In genomic region chr11:39724404-39724803, GRCh38 we compare ENCODE assay signal across 23 cellular contexts.
DNase-seq lines count a peak whose midpoint lies in the region; ATAC-seq and TF ChIP-seq lines count a peak whose summit lies in the region.
"Had no signal": no experiment of that assay in that cellular context is flagged by ENCODE, and none has a peak within 500 bp of the region (broad histone marks: within the 10 kb centered on the region; RNA-seq: fewer than 3 reads in every experiment).

No MANE protein-coding gene starts in this region.

- no peaks in the 10 kb centered on the region for H3K4me1 ChIP-seq in tibial artery
- H3K4me1 ChIP-seq: psoas muscle, upper lobe of right lung had no signal

- no peaks in the 10 kb centered on the region for H3K36me3 ChIP-seq in tibial artery
- H3K36me3 ChIP-seq: upper lobe of right lung had no signal

- POLR2A ChIA-PET in RWPE1 (lab: Yijun Ruan, JAX; ENCODE audit: low non-redundant PET), result no interaction called here

- DNase-seq in ELR (ENCODE audit: low read depth) (peak; percentile 11), HPDE6-E6E7 (ENCODE audit: extremely low spot score) (peak; percentile 1), RWPE1 (ENCODE audit: low spot score) (peak; percentile 4), left lobe of liver (ENCODE audit: low spot score) (no peak), tibial artery (no peak), GF-D8 (lab: John Stamatoyannopoulos, UW) (no peak), EL (no peak)
- DNase-seq: activated CD4-positive, alpha-beta T cell treated with anti-CD3 and anti-CD28 coated beads, Interleukin-2, amount 50 U/mL, for 48 hours; activated naive CD4-positive, alpha-beta T cell treated with Interleukin-2 at 50 U/mL for 16 hours; activated T-cell treated with anti-CD3 and anti-CD28 coated beads for 4 hours; caudate nucleus; COR-L47; Karpas-422; left colon; NCI-H1417; NCI-H2171 treated with DMSO at 0.1 percent for 48 hours; psoas muscle; small intestine; stimulated activated CD4-positive, alpha-beta T cell treated with anti-CD3 and anti-CD28 coated beads, Interleukin-4, amount 100 ng/mL, for 24 hours; T-helper 1 cell; upper lobe of right lung had no signal

- TF ChIP-seq CTCF in RWPE1 (conservative IDR thresholded peaks at IDR 0.05; ENCODE audit: low read depth), result 0 out of 2 replicates have a peak, but pooled peaks have one; percentile 19
- no peak for TF ChIP-seq CTCF in tibial artery (IDR thresholded peaks at IDR 0.05)

- no peaks in the 10 kb centered on the region for H3K27me3 ChIP-seq in tibial artery
- H3K27me3 ChIP-seq: upper lobe of right lung had no signal

- H3K9me3 ChIP-seq in tibial artery, result no peaks in the 10 kb centered on the region
- H3K9me3 ChIP-seq: psoas muscle, upper lobe of right lung had no signal

- CTCF ChIA-PET in RWPE1 (lab: Yijun Ruan, JAX), result interaction anchor here (0.6 to 0.7 kb wide), 3 partner anchors 83 to 1172 kb away, joined by 3 to 6 read pairs (median 3); no protein-coding TSS in a partner anchor

- H3K4me3 ChIP-seq in tibial artery, result no peak overlapping the region
- H3K4me3 ChIP-seq: psoas muscle, upper lobe of right lung had no signal

- ATAC-seq in left lobe of liver (peak; percentile 67), HG03378 (IDR thresholded peaks at IDR 0.05; ENCODE audit: unreplicated experiment) (no peak)
- ATAC-seq: esophagus mucosa, left colon, psoas muscle, upper lobe of right lung had no signal

- intact Hi-C loops in tibial artery (cut with DNase I; ENCODE audit: low total_unique reads), result no loop called here

- H3K27ac ChIP-seq in RWPE1, result no peak overlapping the region
- H3K27ac ChIP-seq in tibial artery, result no peak overlapping the region
- H3K27ac ChIP-seq: psoas muscle, upper lobe of right lung had no signal

Comparison
In these comparisons a context has a peak if more than half of its experiments do, and no peak if none do; other contexts are left out.
1. DNase-seq: peak in ELR (single experiment), HPDE6-E6E7 (single experiment) and RWPE1 (single experiment); none in left lobe of liver (single experiment), tibial artery (0 of 2), GF-D8 (single experiment) and EL (single experiment).